Comparison of ENCODE assay signal across 16 cellular contexts in genomic region chr7:78479348-78479747, GRCh38.
"Had no signal": no experiment of that assay in that cellular context is flagged by ENCODE, and none has a peak within 500 bp of the region (broad histone marks: within the 10 kb centered on the region; RNA-seq: fewer than 3 reads in every experiment).

No MANE protein-coding gene starts in this region.

- H3K4me3 ChIP-seq: adrenal gland, body of pancreas, prostate gland, right lobe of liver, suprapubic skin, upper lobe of left lung had no signal

- H3K27me3 ChIP-seq: adrenal gland, body of pancreas, right lobe of liver, suprapubic skin, upper lobe of left lung had no signal

- H3K4me1 ChIP-seq: adrenal gland, body of pancreas, prostate gland, right lobe of liver, suprapubic skin, upper lobe of left lung had no signal

- H3K9me3 ChIP-seq: adrenal gland, body of pancreas, prostate gland, right lobe of liver, suprapubic skin, upper lobe of left lung had no signal

- H3K36me3 ChIP-seq: adrenal gland, prostate gland, right lobe of liver, suprapubic skin, upper lobe of left lung had no signal

- ATAC-seq: activated CD4-positive, alpha-beta T cell treated with anti-CD3 and anti-CD28 coated beads for 36 hours; body of pancreas; right lobe of liver; T-helper 17 cell had no signal

- H3K27ac ChIP-seq: adrenal gland, body of pancreas, right lobe of liver, suprapubic skin, upper lobe of left lung had no signal

- DNase-seq: activated CD4-positive, alpha-beta memory T cell treated with anti-CD3 and anti-CD28 coated beads, Interleukin-2, amount 10 ng/mL, durations not matched to agents 7 days and 5 days; activated CD4-positive, alpha-beta T cell treated with anti-CD3 and anti-CD28 coated beads for 36 hours; activated naive CD4-positive, alpha-beta T cell treated with anti-CD3 and anti-CD28 coated beads, Interleukin-2, amount 10 ng/mL, durations not matched to agents 7 days and 5 days; activated T-cell treated with anti-CD3 and anti-CD28 coated beads, Interleukin-2, amount 50 U/mL, for 24 hours; adrenal gland; body of pancreas; hypothalamus; kidney; mesendoderm; nephron progenitor cell; occipital lobe; right lobe of liver; T-helper 17 cell; upper lobe of left lung had no signal
